Comparison of ENCODE assay signal across 2 cellular contexts in the genomic region with DNA sequence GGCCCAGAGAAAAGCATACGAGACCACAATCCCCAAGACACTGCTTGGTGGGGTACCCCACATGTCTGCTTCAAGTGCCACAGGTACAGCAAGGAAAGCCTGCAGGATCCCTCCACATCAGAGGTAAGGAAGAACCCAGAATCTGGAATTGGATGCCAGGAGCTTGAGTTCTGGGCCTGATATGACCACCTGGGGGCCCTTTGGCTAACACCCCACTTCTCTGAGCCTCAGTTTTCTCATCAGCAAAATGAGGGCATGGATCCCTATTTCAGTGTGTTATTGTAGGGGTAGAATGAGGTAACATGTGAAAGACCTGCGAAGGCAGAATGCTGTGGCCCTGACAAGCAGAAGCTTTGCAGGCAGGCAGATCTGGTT.
TF ChIP-seq lines count a peak whose summit lies in the region.

No MANE protein-coding gene starts in this region.

TF ChIP-seq in SK-N-SH, 30 proteins besides CTCF, POLR2A, EP300 and RAD21:
- TF ChIP-seq JUND (IDR thresholded peaks at IDR 0.05) (no peak), EZH2phosphoT487 (IDR thresholded peaks at IDR 0.05; ENCODE audit: borderline replicate concordance, low read depth) (no peak), SMC3 (IDR thresholded peaks at IDR 0.05; ENCODE audit: low read depth, low read length) (no peak), TCF12 (IDR thresholded peaks at IDR 0.05) (no peak), POLR2AphosphoS5 (IDR thresholded peaks at IDR 0.05; ENCODE audit: low read depth, low read length) (no peak)
- TF ChIP-seq, protein P1, sequence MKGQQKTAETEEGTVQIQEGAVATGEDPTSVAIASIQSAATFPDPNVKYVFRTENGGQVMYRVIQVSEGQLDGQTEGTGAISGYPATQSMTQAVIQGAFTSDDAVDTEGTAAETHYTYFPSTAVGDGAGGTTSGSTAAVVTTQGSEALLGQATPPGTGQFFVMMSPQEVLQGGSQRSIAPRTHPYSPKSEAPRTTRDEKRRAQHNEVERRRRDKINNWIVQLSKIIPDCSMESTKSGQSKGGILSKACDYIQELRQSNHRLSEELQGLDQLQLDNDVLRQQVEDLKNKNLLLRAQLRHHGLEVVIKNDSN (IDR thresholded peaks at IDR 0.05; ENCODE audit: borderline replicate concordance, low read depth) = no peak

TF ChIP-seq in SK-N-SH treated with all-trans-retinoic acid at 6 μM for 48 hours, 23 proteins besides CTCF, POLR2A, EP300 and RAD21 (continued from another document):
- TF ChIP-seq, protein P2, sequence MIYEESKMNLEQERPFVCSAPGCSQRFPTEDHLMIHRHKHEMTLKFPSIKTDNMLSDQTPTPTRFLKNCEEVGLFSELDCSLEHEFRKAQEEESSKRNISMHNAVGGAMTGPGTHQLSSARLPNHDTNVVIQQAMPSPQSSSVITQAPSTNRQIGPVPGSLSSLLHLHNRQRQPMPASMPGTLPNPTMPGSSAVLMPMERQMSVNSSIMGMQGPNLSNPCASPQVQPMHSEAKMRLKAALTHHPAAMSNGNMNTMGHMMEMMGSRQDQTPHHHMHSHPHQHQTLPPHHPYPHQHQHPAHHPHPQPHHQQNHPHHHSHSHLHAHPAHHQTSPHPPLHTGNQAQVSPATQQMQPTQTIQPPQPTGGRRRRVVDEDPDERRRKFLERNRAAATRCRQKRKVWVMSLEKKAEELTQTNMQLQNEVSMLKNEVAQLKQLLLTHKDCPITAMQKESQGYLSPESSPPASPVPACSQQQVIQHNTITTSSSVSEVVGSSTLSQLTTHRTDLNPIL (CRISPR knock-in tag; IDR thresholded peaks at IDR 0.05; ENCODE audit: low read depth) = no peak
- no peak for TF ChIP-seq TOX (CRISPR knock-in tag; IDR thresholded peaks at IDR 0.05; ENCODE audit: borderline replicate concordance)
- TF ChIP-seq ZFP30 (CRISPR knock-in tag; IDR thresholded peaks at IDR 0.05) = no peak
- TF ChIP-seq SNAI2 (CRISPR knock-in tag; IDR thresholded peaks at IDR 0.05) = no peak
- no peak for TF ChIP-seq OSR1 (CRISPR knock-in tag; IDR thresholded peaks at IDR 0.05)
- TF ChIP-seq ARNTL (CRISPR knock-in tag; IDR thresholded peaks at IDR 0.05; ENCODE audit: borderline replicate concordance, low read depth) = no peak
- no peak for TF ChIP-seq ISL1 (CRISPR knock-in tag; IDR thresholded peaks at IDR 0.05)
- TF ChIP-seq ZNF70 (CRISPR knock-in tag; IDR thresholded peaks at IDR 0.05) = no peak
- TF ChIP-seq ZNF565 (CRISPR knock-in tag; conservative IDR thresholded peaks at IDR 0.05; ENCODE audit: low read depth) = no peak
- no peak for TF ChIP-seq PPARA (CRISPR knock-in tag; IDR thresholded peaks at IDR 0.05; ENCODE audit: borderline replicate concordance)
- no peak for TF ChIP-seq TCF4 (CRISPR knock-in tag; IDR thresholded peaks at IDR 0.05; ENCODE audit: borderline replicate concordance)
- TF ChIP-seq, protein P3, sequence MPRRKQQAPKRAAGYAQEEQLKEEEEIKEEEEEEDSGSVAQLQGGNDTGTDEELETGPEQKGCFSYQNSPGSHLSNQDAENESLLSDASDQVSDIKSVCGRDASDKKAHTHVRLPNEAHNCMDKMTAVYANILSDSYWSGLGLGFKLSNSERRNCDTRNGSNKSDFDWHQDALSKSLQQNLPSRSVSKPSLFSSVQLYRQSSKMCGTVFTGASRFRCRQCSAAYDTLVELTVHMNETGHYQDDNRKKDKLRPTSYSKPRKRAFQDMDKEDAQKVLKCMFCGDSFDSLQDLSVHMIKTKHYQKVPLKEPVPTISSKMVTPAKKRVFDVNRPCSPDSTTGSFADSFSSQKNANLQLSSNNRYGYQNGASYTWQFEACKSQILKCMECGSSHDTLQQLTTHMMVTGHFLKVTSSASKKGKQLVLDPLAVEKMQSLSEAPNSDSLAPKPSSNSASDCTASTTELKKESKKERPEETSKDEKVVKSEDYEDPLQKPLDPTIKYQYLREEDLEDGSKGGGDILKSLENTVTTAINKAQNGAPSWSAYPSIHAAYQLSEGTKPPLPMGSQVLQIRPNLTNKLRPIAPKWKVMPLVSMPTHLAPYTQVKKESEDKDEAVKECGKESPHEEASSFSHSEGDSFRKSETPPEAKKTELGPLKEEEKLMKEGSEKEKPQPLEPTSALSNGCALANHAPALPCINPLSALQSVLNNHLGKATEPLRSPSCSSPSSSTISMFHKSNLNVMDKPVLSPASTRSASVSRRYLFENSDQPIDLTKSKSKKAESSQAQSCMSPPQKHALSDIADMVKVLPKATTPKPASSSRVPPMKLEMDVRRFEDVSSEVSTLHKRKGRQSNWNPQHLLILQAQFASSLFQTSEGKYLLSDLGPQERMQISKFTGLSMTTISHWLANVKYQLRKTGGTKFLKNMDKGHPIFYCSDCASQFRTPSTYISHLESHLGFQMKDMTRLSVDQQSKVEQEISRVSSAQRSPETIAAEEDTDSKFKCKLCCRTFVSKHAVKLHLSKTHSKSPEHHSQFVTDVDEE (CRISPR knock-in tag; IDR thresholded peaks at IDR 0.05) = no peak
- TF ChIP-seq BACH2 (CRISPR knock-in tag; IDR thresholded peaks at IDR 0.05; ENCODE audit: borderline replicate concordance) = no peak
- no peak for TF ChIP-seq ESRRG (CRISPR knock-in tag; IDR thresholded peaks at IDR 0.05)
